Comparison of ENCODE assay signal across 9 cellular contexts in the genomic region with DNA sequence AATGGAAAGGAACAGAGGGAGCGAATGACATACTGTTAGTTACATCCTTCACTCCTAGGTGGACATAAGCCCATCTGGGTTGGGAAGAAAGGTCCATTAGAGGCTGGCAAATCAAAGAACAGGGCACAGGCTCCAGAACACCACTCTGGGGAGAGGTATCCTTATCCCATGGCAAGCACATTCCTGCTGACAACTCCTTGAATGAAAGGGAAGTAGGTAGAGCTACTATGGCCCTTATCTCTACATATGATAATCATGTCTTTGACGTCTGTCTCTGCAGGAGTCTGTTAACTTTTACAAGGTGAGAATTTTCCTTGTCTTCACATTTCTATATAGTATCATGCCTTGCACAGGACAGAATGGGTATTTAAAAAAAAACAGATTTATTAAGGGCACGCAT. TPM values are rescaled to one million over a fixed set of nuclear protein-coding genes. Genes with fewer than 3 reads are reported as not detected.
"Had no signal": no experiment of that assay in that cellular context is flagged by ENCODE, and none has a peak within 500 bp of the region (broad histone marks: within the 10 kb centered on the region; RNA-seq: fewer than 3 reads in every experiment).

No MANE protein-coding gene starts in this region.

- H3K4me3 Mint-ChIP-seq: H9, IgD-negative memory B cell had no signal

- ATAC-seq: HepG2 had no signal

- H3K4me2 ChIP-seq: KMS-11 had no signal

- H3K9me3 Mint-ChIP-seq: H9, IgD-negative memory B cell had no signal

- H3K27ac ChIP-seq: HL-60, KMS-11 had no signal

- DNase-seq: GOT3, H9, HCEC 1CT, KBM-7 had no signal

- FAIRE-seq: H54, HepG2 had no signal

- H3K27me3 Mint-ChIP-seq: IgD-negative memory B cell had no signal

- H3K9ac ChIP-seq: KMS-11 had no signal

- H3K27ac Mint-ChIP-seq: H9, IgD-negative memory B cell had no signal

RNA-seq across cellular contexts. Expression of gene WEE2, which starts 16.6 kb away (rescaled TPM):
- total RNA-seq: H9, HepG2 had no signal
- polyA plus RNA-seq: HepG2, IgD-negative memory B cell had no signal
